ENCODE assay signal across 13 cellular contexts in genomic region chr12:128813883-128814282, GRCh38. TPM values are rescaled to one million over a fixed set of nuclear protein-coding genes. Genes with fewer than 3 reads are reported as not detected.
A peak's percentile ranks its signal among the peaks of the same experiment; 100 is the strongest.
DNase-seq lines count a peak whose midpoint lies in the region; ATAC-seq and TF ChIP-seq lines count a peak whose summit lies in the region.
"Had no signal": no experiment of that assay in that cellular context is flagged by ENCODE, and none has a peak within 500 bp of the region (broad histone marks: within the 10 kb centered on the region; RNA-seq: fewer than 3 reads in every experiment).

No MANE protein-coding gene starts in this region.

- H3K4me3 ChIP-seq in choroid plexus epithelial cell (ENCODE audit: low read depth, low read length) = no peak overlapping the region

- H3K4me1 Mint-ChIP-seq in stimulated activated memory B cell treated with anti-CD40 and anti-IgM and Interleukin-4, amounts not matched to agents 10 μg/mL and 1 μg/mL and 100 μg/mL, for 72 hours = peaks cover 89% of the 10 kb centered on the region
- no peaks in the 10 kb centered on the region for H3K4me1 Mint-ChIP-seq in endothelial cell (ENCODE audit: unreplicated experiment)

- no peak overlapping the region for H3K4me3 Mint-ChIP-seq in stimulated activated memory B cell treated with anti-CD40 and anti-IgM and Interleukin-4, amounts not matched to agents 10 μg/mL and 1 μg/mL and 100 μg/mL, for 72 hours
- no peak overlapping the region for H3K4me3 Mint-ChIP-seq in endothelial cell (ENCODE audit: unreplicated experiment)
- H3K4me3 Mint-ChIP-seq: nephron progenitor cell had no signal

- no peaks in the 10 kb centered on the region for H3K9me3 Mint-ChIP-seq in stimulated activated memory B cell treated with anti-CD40 and anti-IgM and Interleukin-4, amounts not matched to agents 10 μg/mL and 1 μg/mL and 100 μg/mL, for 72 hours
- peaks cover 12% of the 10 kb centered on the region for H3K9me3 Mint-ChIP-seq in endothelial cell (ENCODE audit: unreplicated experiment)
- H3K9me3 Mint-ChIP-seq: nephron progenitor cell had no signal

- DNase-seq in activated CD4-positive, CD25-positive, alpha-beta regulatory T cell treated with anti-CD3 and anti-CD28 coated beads, Interleukin-2, amount 50 U/mL, for 72 hours = no peak
- DNase-seq in choroid plexus epithelial cell (ENCODE audit: low read depth) (peak; percentile 20), endothelial cell (ENCODE audit: low spot score) (no peak), SW480 (ENCODE audit: low spot score) (no peak)
- DNase-seq in activated CD4-positive, CD25-positive, alpha-beta regulatory T cell (lab: John Stamatoyannopoulos, UW) = no peak
- DNase-seq: activated naive CD4-positive, alpha-beta T cell treated with Interleukin-2 at 50 U/mL for 16 hours; effector CD8-positive, alpha-beta T cell; NCI-H1417; nephron progenitor cell had no signal

- ATAC-seq in activated CD4-positive, CD25-positive, alpha-beta regulatory T cell treated with anti-CD3 and anti-CD28 coated beads, Interleukin-2, amount 50 U/mL, for 24 hours = peak; percentile 39 to 46
- ATAC-seq in HG02973 (IDR thresholded peaks at IDR 0.05; ENCODE audit: unreplicated experiment) = peak; percentile 20
- ATAC-seq in stimulated activated memory B cell treated with anti-CD40 and anti-IgM and Interleukin-4, amounts not matched to agents 10 μg/mL and 1 μg/mL and 100 μg/mL, for 72 hours = no peak

- peak overlapping the region; percentile 99 for H3K27ac Mint-ChIP-seq in stimulated activated memory B cell treated with anti-CD40 and anti-IgM and Interleukin-4, amounts not matched to agents 10 μg/mL and 1 μg/mL and 100 μg/mL, for 72 hours
- no peak overlapping the region for H3K27ac Mint-ChIP-seq in endothelial cell (ENCODE audit: unreplicated experiment)
- H3K27ac Mint-ChIP-seq: nephron progenitor cell had no signal

- no peaks in the 10 kb centered on the region for H3K27me3 Mint-ChIP-seq in stimulated activated memory B cell treated with anti-CD40 and anti-IgM and Interleukin-4, amounts not matched to agents 10 μg/mL and 1 μg/mL and 100 μg/mL, for 72 hours
- peaks cover 2% of the 10 kb centered on the region for H3K27me3 Mint-ChIP-seq in endothelial cell (ENCODE audit: unreplicated experiment)

- peaks cover 43% of the 10 kb centered on the region for H3K36me3 Mint-ChIP-seq in stimulated activated memory B cell treated with anti-CD40 and anti-IgM and Interleukin-4, amounts not matched to agents 10 μg/mL and 1 μg/mL and 100 μg/mL, for 72 hours
- H3K36me3 Mint-ChIP-seq in endothelial cell (ENCODE audit: low read depth, unreplicated experiment) = peaks cover 15% of the 10 kb centered on the region

- TF ChIP-seq CTCF in choroid plexus epithelial cell (conservative IDR thresholded peaks at IDR 0.05; ENCODE audit: low read depth, low read length) (no peak), endothelial cell (IDR thresholded peaks at IDR 0.05; ENCODE audit: unreplicated experiment) (no peak)

RNA-seq across cellular contexts. Expression of gene SLC15A4, which starts 9.9 kb away (rescaled TPM):
- total RNA-seq in endothelial cell (ENCODE audit: unreplicated experiment) = 8.1 TPM

RNA-seq across cellular contexts. Expression of gene GLT1D1, which starts 39.4 kb away (rescaled TPM):
- total RNA-seq in endothelial cell (ENCODE audit: unreplicated experiment) = 0.44 TPM
- total RNA-seq: A172 had no signal
